8 cellular contexts compared by ENCODE assay signal in genomic region chr12:42144174-42144423, GRCh38. TPM values are rescaled to one million over a fixed set of nuclear protein-coding genes. Genes with fewer than 3 reads are reported as not detected.
DNase-seq lines count a peak whose midpoint lies in the region; ATAC-seq and TF ChIP-seq lines count a peak whose summit lies in the region.

No MANE protein-coding gene starts in this region.

- TF ChIP-seq CTCF in heart left ventricle (IDR thresholded peaks at IDR 0.05) (no peak), esophagus squamous epithelium (IDR thresholded peaks at IDR 0.05) (no peak)

- peak overlapping the region; percentile 67 to 96 (median 86) for H3K4me3 ChIP-seq in heart left ventricle
- H3K4me3 ChIP-seq in esophagus squamous epithelium = peak overlapping the region; percentile 52 to 98 (median 77)
- peak overlapping the region; percentile 78 for H3K4me3 ChIP-seq in rectal smooth muscle tissue (ENCODE audit: low read length)

- intact Hi-C loops in heart left ventricle (cut with DNase I) (loop anchor here (1.0 to 10.0 kb wide), 8 partner anchors 89 to 431 kb away; partner anchors contain the start of genes YAF2 (in 5 of the 10), PPHLN1 (in 3 of the 10) and ZCRB1 (in 3 of the 10)), left ventricle myocardium superior (cut with micrococcal nuclease) (loop anchor here (10.0 kb wide), 1 partner anchor 91 kb away; the partner anchor contains the start of gene YAF2), esophagus squamous epithelium (cut with DNase I) (no loop called here)

- H3K27me3 ChIP-seq in heart left ventricle (no peaks in the 10 kb centered on the region), esophagus squamous epithelium (no peaks in the 10 kb centered on the region), rectal smooth muscle tissue (ENCODE audit: control insufficient read depth, insufficient read depth, low read length) (no peaks in the 10 kb centered on the region)

- H3K9ac ChIP-seq in rectal smooth muscle tissue (ENCODE audit: low read length) = peak overlapping the region; percentile 60

- TF ChIP-seq POLR2A in heart left ventricle (IDR thresholded peaks at IDR 0.05) = no peak
- no peak for TF ChIP-seq POLR2A in esophagus squamous epithelium (IDR thresholded peaks at IDR 0.05)

- H3K27ac ChIP-seq in heart left ventricle (peak overlapping the region; percentile 51 to 92 (median 86)), esophagus squamous epithelium (peak overlapping the region; percentile 81 to 97 (median 91)), rectal smooth muscle tissue (ENCODE audit: low read depth, low read length) (peak overlapping the region; percentile 83)

- no peaks in the 10 kb centered on the region for H3K36me3 ChIP-seq in heart left ventricle
- no peaks in the 10 kb centered on the region for H3K36me3 ChIP-seq in esophagus squamous epithelium
- no peaks in the 10 kb centered on the region for H3K36me3 ChIP-seq in rectal smooth muscle tissue (ENCODE audit: control insufficient read depth, insufficient read depth, low read length)

- WGBS in heart left ventricle, 4 donors = 0 to 1% (median 1%) methylated on average over 23 of the region's 23 CpGs
- 0% methylated on average over 4 to 10 of the region's 23 CpGs for WGBS in esophagus squamous epithelium, 2 donors

- DNase-seq in heart left ventricle = no peak
- no peak for DNase-seq in left ventricle myocardium superior
- peak; percentile 55 for DNase-seq in OCI-M1 (lab: John Stamatoyannopoulos, UW)
- DNase-seq in esophagus squamous epithelium (lab: John Stamatoyannopoulos, UW) = no peak
- DNase-seq in Ammon's horn (ENCODE audit: low spot score) = no peak
- DNase-seq in GF-D8 (lab: John Stamatoyannopoulos, UW) = no peak
- DNase-seq in inferior parietal cortex (ENCODE audit: extremely low spot score) = no peak

- no peaks in the 10 kb centered on the region for H3K9me3 ChIP-seq in heart left ventricle
- H3K9me3 ChIP-seq in esophagus squamous epithelium = no peaks in the 10 kb centered on the region

- ATAC-seq in heart left ventricle (no peak), left ventricle myocardium superior (no peak)

- peaks cover 0 to 42% (median 20%) of the 10 kb centered on the region in 12 donors for H3K4me1 ChIP-seq in heart left ventricle
- peaks cover 7 to 52% (median 17%) of the 10 kb centered on the region in 3 donors for H3K4me1 ChIP-seq in esophagus squamous epithelium
- H3K4me1 ChIP-seq in rectal smooth muscle tissue (ENCODE audit: control insufficient read depth, insufficient read depth, low read length) = peaks cover 14% of the 10 kb centered on the region

RNA-seq across cellular contexts. Expression of gene GXYLT1, which starts 0.6 kb away (rescaled TPM):
- total RNA-seq in heart left ventricle = 1 to 10 TPM; 3.9 to 8.3 (median 6.3) TPM
- polyA plus RNA-seq in heart left ventricle = 1 to 10 TPM; 1.4 to 3.4 TPM
- total RNA-seq in left ventricle myocardium superior = 4.8 TPM
- total RNA-seq in esophagus squamous epithelium = 10 to 100 TPM in 1 of 4 donors, 1 to 10 TPM in 3; 6.8 to 14.1 (median 7.4) TPM
